35 cellular contexts compared by ENCODE assay signal in the genomic region with DNA sequence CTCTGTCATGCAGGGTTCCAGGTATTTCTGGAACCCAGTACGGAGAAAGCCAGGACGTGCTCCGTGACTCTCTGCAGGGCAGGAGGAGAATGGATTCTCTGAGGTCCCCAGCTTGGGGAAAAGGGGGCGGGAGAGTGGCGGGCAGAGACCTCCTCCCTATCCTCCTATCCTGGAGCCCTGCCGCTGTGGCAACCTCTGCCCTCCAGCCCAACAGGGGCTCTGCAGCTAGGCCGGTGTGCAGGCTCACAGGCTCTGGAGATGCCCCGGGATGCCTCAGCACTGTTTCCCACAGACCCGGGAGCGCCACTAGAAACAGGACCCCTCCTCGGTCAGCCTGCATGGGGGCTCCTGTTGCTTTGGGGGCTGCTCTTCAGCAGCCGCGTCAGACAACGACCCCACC. TPM values are rescaled to one million over a fixed set of nuclear protein-coding genes. Genes with fewer than 3 reads are reported as not detected.
"Had no signal": no experiment of that assay in that cellular context is flagged by ENCODE, and none has a peak within 500 bp of the region (broad histone marks: within the 10 kb centered on the region; RNA-seq: fewer than 3 reads in every experiment).

No MANE protein-coding gene starts in this region.

- H3K9me3 ChIP-seq: MG63 had no signal

- DNase-seq: Karpas-422, Kasumi-1, MG63, MM.1S, MV-4-11, NCI-H1048, NCI-H1092, NCI-H1092 treated with DMSO at 0.1 percent for 48 hours, NCI-H1105, NCI-H1105 treated with DMSO at 0.1 percent for 48 hours, NCI-H1417, NCI-H1417 treated with DMSO at 0.1 percent for 48 hours, NCI-H1436, NCI-H1436 treated with DMSO at 0.1 percent for 48 hours, NCI-H146, NCI-H1694, NCI-H1694 treated with DMSO at 0.1 percent for 48 hours, NCI-H187, NCI-H187 treated with DMSO at 0.1 percent for 48 hours, NCI-H1930, NCI-H2029, NCI-H2029 treated with DMSO at 0.1 percent for 48 hours, NCI-H2081, NCI-H2081 treated with DMSO at 0.1 percent for 48 hours, NCI-H2107, NCI-H2171, NCI-H2171 treated with DMSO at 0.1 percent for 48 hours, NCI-H2227 treated with DMSO at 0.1 percent for 48 hours, NCI-H226, NCI-H345, NCI-H446, NCI-H446 treated with DMSO at 0.1 percent for 48 hours, NCI-H510A, NCI-H510A treated with DMSO at 0.1 percent for 48 hours had no signal

- H3K27me3 ChIP-seq: MG63 had no signal

- H3K4me3 ChIP-seq: MG63 had no signal

- H3K36me3 ChIP-seq: MG63 had no signal

RNA-seq across cellular contexts. Expression of a gene that starts 43.1 kb away (rescaled TPM):
- total RNA-seq: LHCN-M2 had no signal
